Comparison of ENCODE assay signal across 31 cellular contexts in the genomic region with DNA sequence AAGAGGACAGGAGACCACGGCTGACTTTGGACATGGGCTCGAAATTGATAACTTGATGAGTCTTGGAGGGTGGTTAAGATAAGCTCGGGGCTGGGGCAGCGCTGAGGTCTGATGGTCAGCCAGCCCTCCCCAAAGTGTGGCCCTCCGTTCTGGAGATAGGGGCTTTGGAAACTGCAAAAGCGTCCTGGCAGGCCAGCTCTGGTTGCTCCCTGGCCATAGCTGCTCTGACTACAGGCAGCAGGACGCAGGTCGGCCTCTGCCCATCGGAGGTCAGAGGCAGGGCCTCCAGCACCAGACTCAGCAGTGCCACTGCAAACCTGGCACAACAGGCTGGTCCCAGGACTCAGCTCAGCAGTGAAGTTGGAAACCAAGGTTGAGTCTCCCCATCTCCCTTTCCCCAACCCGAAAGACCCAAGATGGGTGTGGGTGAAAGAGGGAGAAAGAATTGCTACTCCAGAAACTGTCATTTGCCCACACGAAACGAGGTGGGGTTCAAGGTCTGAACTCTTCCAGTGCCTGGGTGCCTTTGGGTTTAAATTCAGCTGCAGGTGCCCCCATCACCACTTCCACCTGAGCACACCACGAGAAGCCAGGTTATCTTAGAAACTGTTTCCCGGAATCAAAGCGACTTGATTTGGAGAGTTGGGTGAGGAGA. TPM values are rescaled to one million over a fixed set of nuclear protein-coding genes. Genes with fewer than 3 reads are reported as not detected.
DNase-seq lines count a peak whose midpoint lies in the region; ATAC-seq and TF ChIP-seq lines count a peak whose summit lies in the region.
"Had no signal": no experiment of that assay in that cellular context is flagged by ENCODE, and none has a peak within 500 bp of the region (broad histone marks: within the 10 kb centered on the region; RNA-seq: fewer than 3 reads in every experiment).

No MANE protein-coding gene starts in this region.

- no peak overlapping the region for H3K27ac ChIP-seq in naive thymus-derived CD4-positive, alpha-beta T cell (ENCODE audit: low read depth, low read length)
- H3K27ac ChIP-seq in upper lobe of right lung: no peak overlapping the region
- H3K27ac ChIP-seq: ascending aorta, BLaER1, dorsolateral prefrontal cortex, SK-N-MC, upper lobe of left lung had no signal

- intact Hi-C loops in naive thymus-derived CD4-positive, alpha-beta T cell (cut with micrococcal nuclease): no loop called here
- intact Hi-C loops in upper lobe of right lung (cut with DNase I): no loop called here

- no peak overlapping the region for H3K4me3 ChIP-seq in naive thymus-derived CD4-positive, alpha-beta T cell (ENCODE audit: low read length)
- no peak overlapping the region for H3K4me3 ChIP-seq in upper lobe of right lung
- H3K4me3 ChIP-seq: BLaER1, K562, SK-N-MC, upper lobe of left lung had no signal

- DNase-seq in activated naive CD4-positive, alpha-beta T cell treated with anti-CD3 and anti-CD28 coated beads, Interleukin-2, amount 10 ng/mL, durations not matched to agents 7 days and 5 days: no peak
- DNase-seq in activated naive CD4-positive, alpha-beta T cell treated with Interleukin-2 at 50 U/mL for 16 hours: no peak
- DNase-seq in ecto neural progenitor cell (ENCODE audit: low spot score) (peak; percentile 46), upper lobe of right lung (peak; percentile 53), iPS-NIHi11 (ENCODE audit: low spot score) (no peak)
- no peak for DNase-seq in naive thymus-derived CD4-positive, alpha-beta T cell
- DNase-seq: activated B cell treated with CpG ODN at 0.5 μM for 24 hours; activated CD8-positive, alpha-beta T cell treated with anti-CD3 and anti-CD28 coated beads, Interleukin-2, amount 10 ng/mL, durations not matched to agents 7 days and 5 days; activated T-cell treated with anti-CD3 and anti-CD28 coated beads, Interleukin-2, amount 50 U/mL, for 4 hours; Caco-2; dorsolateral prefrontal cortex; foreskin melanocyte; GOT3; hypothalamus; islet precursor cell; mammary epithelial cell; NCI-H146; NCI-H510A; NK-92 treated with Interleukin-12 subunit alpha and Interleukin-12 subunit beta, amount 100 ng/mL, for 24 hours; occipital lobe; stimulated activated CD4-positive, alpha-beta T cell treated with anti-CD3 and anti-CD28 coated beads, Interleukin-4, amount 100 ng/mL, for 4 hours had no signal

- peaks cover 100% of the 10 kb centered on the region for H3K27me3 Mint-ChIP-seq in activated naive CD4-positive, alpha-beta T cell treated with anti-CD3 and anti-CD28 coated beads, Interleukin-2, amount 10 ng/mL, durations not matched to agents 7 days and 5 days
- peaks cover 61 to 78% (median 75%) of the 10 kb centered on the region in 5 donors for H3K27me3 Mint-ChIP-seq in naive thymus-derived CD4-positive, alpha-beta T cell

- H3K9me3 Mint-ChIP-seq in activated naive CD4-positive, alpha-beta T cell treated with anti-CD3 and anti-CD28 coated beads, Interleukin-2, amount 10 ng/mL, durations not matched to agents 7 days and 5 days: no peaks in the 10 kb centered on the region
- H3K9me3 Mint-ChIP-seq in naive thymus-derived CD4-positive, alpha-beta T cell: peaks cover 0 to 3% (median 0%) of the 10 kb centered on the region in 11 donors
- H3K9me3 Mint-ChIP-seq: activated B cell treated with CpG ODN at 0.5 μM for 24 hours; activated naive CD4-positive, alpha-beta T cell treated with anti-CD3 and anti-CD28 coated beads, Interleukin-2, amount 50 U/mL, for 24 hours; activated T-cell treated with anti-CD3 and anti-CD28 coated beads, Interleukin-2, amount 50 U/mL, for 4 hours; stimulated activated naive CD8-positive, alpha-beta T cell treated with anti-CD3 and anti-CD28 coated beads, Interleukin-15, amount 100 ng/mL, for 72 hours had no signal

- H3K27ac Mint-ChIP-seq in activated naive CD4-positive, alpha-beta T cell treated with anti-CD3 and anti-CD28 coated beads, Interleukin-2, amount 10 ng/mL, durations not matched to agents 7 days and 5 days: peak overlapping the region; percentile 28
- peak overlapping the region in 1 of 9 donors; percentile 66 for H3K27ac Mint-ChIP-seq in naive thymus-derived CD4-positive, alpha-beta T cell
- H3K27ac Mint-ChIP-seq: activated B cell treated with CpG ODN at 0.5 μM for 24 hours; activated CD8-positive, alpha-beta T cell treated with anti-CD3 and anti-CD28 coated beads, Interleukin-2, amount 10 ng/mL, durations not matched to agents 7 days and 5 days; activated naive CD4-positive, alpha-beta T cell treated with anti-CD3 and anti-CD28 coated beads, Interleukin-2, amount 50 U/mL, for 24 hours; stimulated activated naive CD8-positive, alpha-beta T cell treated with anti-CD3 and anti-CD28 coated beads, Interleukin-15, amount 100 ng/mL, for 72 hours had no signal

- H3K9me3 ChIP-seq in naive thymus-derived CD4-positive, alpha-beta T cell (ENCODE audit: control insufficient read depth in 2 of 3, low read length in 3 of 3): no peaks in the 10 kb centered on the region
- no peaks in the 10 kb centered on the region for H3K9me3 ChIP-seq in upper lobe of right lung
- H3K9me3 ChIP-seq: ascending aorta, Caco-2, upper lobe of left lung had no signal

- peaks cover 46% of the 10 kb centered on the region for H3K4me1 Mint-ChIP-seq in activated naive CD4-positive, alpha-beta T cell treated with anti-CD3 and anti-CD28 coated beads, Interleukin-2, amount 10 ng/mL, durations not matched to agents 7 days and 5 days
- H3K4me1 Mint-ChIP-seq in naive thymus-derived CD4-positive, alpha-beta T cell: peaks cover 18 to 63% (median 55%) of the 10 kb centered on the region in 7 donors

- H3K36me3 ChIP-seq in naive thymus-derived CD4-positive, alpha-beta T cell (ENCODE audit: control insufficient read depth in 2 of 3, insufficient read depth in 3 of 3, low read length in 3 of 3): no peaks in the 10 kb centered on the region
- H3K36me3 ChIP-seq in upper lobe of right lung: no peaks in the 10 kb centered on the region
- H3K36me3 ChIP-seq: ascending aorta, BLaER1, upper lobe of left lung had no signal

- TF ChIP-seq CTCF in upper lobe of right lung (IDR thresholded peaks at IDR 0.05): no peak

- no peak for ATAC-seq in naive thymus-derived CD4-positive, alpha-beta T cell
- no peak for ATAC-seq in upper lobe of right lung
- ATAC-seq in HG03439 (IDR thresholded peaks at IDR 0.05; ENCODE audit: unreplicated experiment): no peak
- no peak for ATAC-seq in GM18868 (IDR thresholded peaks at IDR 0.05; ENCODE audit: unreplicated experiment)
- ATAC-seq: activated CD8-positive, alpha-beta T cell treated with anti-CD3 and anti-CD28 coated beads, Interleukin-2, amount 10 ng/mL, durations not matched to agents 7 days and 5 days; activated T-cell treated with anti-CD3 and anti-CD28 coated beads, Interleukin-2, amount 50 U/mL, for 4 hours; K562 had no signal

- CTCF ChIA-PET in activated naive CD4-positive, alpha-beta T cell treated with anti-CD3 and anti-CD28 coated beads, Interleukin-2, amount 10 ng/mL, durations not matched to agents 7 days and 5 days (lab: Charles Lee): interaction anchor here (2.0 kb wide), 1 partner anchor 19 kb away, joined by 5 read pairs; no protein-coding TSS in a partner anchor
- CTCF ChIA-PET in naive thymus-derived CD4-positive, alpha-beta T cell (lab: Charles Lee): no interaction called here

- peaks cover 3% of the 10 kb centered on the region for H3K36me3 Mint-ChIP-seq in activated naive CD4-positive, alpha-beta T cell treated with anti-CD3 and anti-CD28 coated beads, Interleukin-2, amount 10 ng/mL, durations not matched to agents 7 days and 5 days
- peaks cover 0 to 5% (median 0%) of the 10 kb centered on the region in 5 donors for H3K36me3 Mint-ChIP-seq in naive thymus-derived CD4-positive, alpha-beta T cell
- H3K36me3 Mint-ChIP-seq: activated naive CD4-positive, alpha-beta T cell treated with anti-CD3 and anti-CD28 coated beads, Interleukin-2, amount 50 U/mL, for 24 hours had no signal

- POLR2A ChIA-PET in naive thymus-derived CD4-positive, alpha-beta T cell (lab: Charles Lee): no interaction called here

- H3K27me3 ChIP-seq in naive thymus-derived CD4-positive, alpha-beta T cell (ENCODE audit: control insufficient read depth in 2 of 2, insufficient read depth in 2 of 2, low read length in 2 of 2): peaks cover 0 to 43% of the 10 kb centered on the region in 2 donors
- H3K27me3 ChIP-seq in upper lobe of right lung: peaks cover 100% of the 10 kb centered on the region

- H3K4me1 ChIP-seq in naive thymus-derived CD4-positive, alpha-beta T cell (ENCODE audit: control insufficient read depth in 2 of 2, insufficient read depth in 2 of 2, low read length in 2 of 2): peaks cover 0 to 30% of the 10 kb centered on the region in 2 donors
- H3K4me1 ChIP-seq in upper lobe of right lung: peaks cover 41% of the 10 kb centered on the region
- H3K4me1 ChIP-seq: Caco-2 had no signal

- H3K4me3 Mint-ChIP-seq in activated naive CD4-positive, alpha-beta T cell treated with anti-CD3 and anti-CD28 coated beads, Interleukin-2, amount 10 ng/mL, durations not matched to agents 7 days and 5 days: no peak overlapping the region
- H3K4me3 Mint-ChIP-seq in naive thymus-derived CD4-positive, alpha-beta T cell: peak overlapping the region in 6 of 10 donors; percentile 0 to 82 (median 45)
- H3K4me3 Mint-ChIP-seq: activated B cell treated with CpG ODN at 0.5 μM for 24 hours; activated CD8-positive, alpha-beta T cell treated with anti-CD3 and anti-CD28 coated beads, Interleukin-2, amount 10 ng/mL, durations not matched to agents 7 days and 5 days; activated naive CD4-positive, alpha-beta T cell treated with anti-CD3 and anti-CD28 coated beads, Interleukin-2, amount 50 U/mL, for 24 hours had no signal

RNA-seq across cellular contexts. Expression of a gene that starts 4.8 kb away (rescaled TPM):
- total RNA-seq in naive thymus-derived CD4-positive, alpha-beta T cell: under 1 TPM in 1 of 5 experiments, not detected in 4; 0.12 TPM
- polyA plus RNA-seq in naive thymus-derived CD4-positive, alpha-beta T cell: not detected
- total RNA-seq in upper lobe of right lung: not detected
- total RNA-seq: activated B cell treated with CpG ODN at 0.5 μM for 24 hours; activated CD8-positive, alpha-beta T cell treated with anti-CD3 and anti-CD28 coated beads, Interleukin-2, amount 10 ng/mL, durations not matched to agents 7 days and 5 days; ascending aorta; occipital lobe; T-helper 2 cell treated with Interferon-gamma antibody and Interleukin-4, amounts not matched to agents 100 ng/mL and 5 ng/mL, for 36 hours had no signal
- polyA plus RNA-seq: mammary epithelial cell had no signal

Comparison
In these comparisons a context has a peak if more than half of its experiments do, and no peak if none do; other contexts are left out.
1. DNase-seq: peak in ecto neural progenitor cell (single experiment) and upper lobe of right lung (single experiment); none in activated naive CD4-positive, alpha-beta T cell treated with anti-CD3 and anti-CD28 coated beads, Interleukin-2, amount 10 ng/mL, durations not matched to agents 7 days and 5 days (single experiment), activated naive CD4-positive, alpha-beta T cell treated with Interleukin-2 at 50 U/mL for 16 hours (single experiment), naive thymus-derived CD4-positive, alpha-beta T cell (0 of 9) and iPS-NIHi11 (single experiment).